ENCODE assay signal across 13 cellular contexts in the genomic region with DNA sequence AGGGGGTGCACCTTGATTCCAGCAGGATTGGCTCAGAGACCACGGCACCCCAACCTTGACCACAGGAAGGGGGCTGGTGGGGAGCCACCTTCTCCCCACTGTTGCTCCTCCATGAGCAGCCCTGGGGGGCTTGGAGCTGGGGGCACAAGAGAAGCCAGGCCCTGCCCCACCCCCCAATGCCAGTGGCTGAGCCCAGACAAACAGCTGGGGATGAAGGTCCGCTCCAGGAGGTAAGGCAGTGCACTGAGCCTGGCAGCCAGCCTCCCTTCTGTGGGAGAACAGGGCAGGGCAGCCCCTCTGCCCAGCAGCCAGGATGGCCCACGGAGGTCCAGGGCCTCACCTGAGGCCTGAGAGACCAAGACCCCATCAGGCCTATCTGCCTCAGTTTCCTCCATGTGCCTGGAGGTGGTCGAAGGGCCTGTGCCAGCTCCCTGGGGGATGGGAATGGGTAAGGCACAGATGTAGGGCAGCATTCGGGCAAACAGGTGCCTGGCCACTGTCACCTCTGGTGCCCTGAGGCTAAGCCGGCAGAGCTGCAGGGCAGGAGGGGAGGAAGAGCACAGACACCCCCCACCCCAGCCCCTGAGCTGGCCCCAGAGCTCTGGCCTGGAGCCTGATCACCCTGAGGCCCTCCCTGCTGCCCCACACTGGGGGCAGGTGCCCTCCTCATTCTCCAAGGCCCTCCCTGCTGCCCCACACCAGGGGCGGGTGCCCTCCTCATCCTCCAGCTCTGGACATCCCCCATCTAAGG. TPM values are rescaled to one million over a fixed set of nuclear protein-coding genes. Genes with fewer than 3 reads are reported as not detected.
DNase-seq lines count a peak whose midpoint lies in the region; ATAC-seq, FAIRE-seq and TF ChIP-seq lines count a peak whose summit lies in the region.
"Had no signal": no experiment of that assay in that cellular context is flagged by ENCODE, and none has a peak within 500 bp of the region (broad histone marks: within the 10 kb centered on the region; RNA-seq: fewer than 3 reads in every experiment).

No MANE protein-coding gene starts in this region.

- intact Hi-C loops in K562 (cut with micrococcal nuclease): no loop called here

- H3K4me1 Mint-ChIP-seq in T-helper 1 cell treated with Interleukin-12 subunit alpha and Interleukin-12 subunit beta and Interleukin-4 antibody, amounts not matched to agents 30 μg/mL and 1 μg/mL, for 36 hours (ENCODE audit: low read depth): peaks cover 73% of the 10 kb centered on the region
- H3K4me1 Mint-ChIP-seq: WTC11 had no signal

- H3K4me2 ChIP-seq in Loucy (ENCODE audit: low read depth, low read length, poor library complexity, severe bottlenecking): peak overlapping the region; percentile 78
- no peak overlapping the region for H3K4me2 ChIP-seq in K562 (ENCODE audit: insufficient read depth, low read length)

- TF ChIP-seq EP300 in K562 (IDR thresholded peaks at IDR 0.05; ENCODE audit: low read length): no peak

- no peak for TF ChIP-seq RAD21 in K562 (CRISPR knock-in tag; conservative IDR thresholded peaks at IDR 0.05 in 1 of 2, IDR thresholded peaks at IDR 0.05 in 1 of 2)

- peaks cover 4% of the 10 kb centered on the region for H4K20me1 ChIP-seq in Loucy (ENCODE audit: insufficient read depth, low read length, poor library complexity, severe bottlenecking)
- H4K20me1 ChIP-seq in K562 (replicated peaks; ENCODE audit: control insufficient read depth, insufficient read depth, low read length): no peaks in the 10 kb centered on the region; the same call in 1 of the 2 replicates

- H3K9ac ChIP-seq in Loucy (ENCODE audit: low read depth, low read length, poor library complexity, severe bottlenecking): peak overlapping the region; percentile 67
- no peak overlapping the region for H3K9ac ChIP-seq in K562 (ENCODE audit: insufficient read depth in 1 of 2, low read depth in 2 of 2, low read length in 2 of 2)

- H3K9me1 ChIP-seq in K562 (ENCODE audit: control insufficient read depth, insufficient read depth, low read length): no peaks in the 10 kb centered on the region

- no peak for ATAC-seq in K562
- ATAC-seq in GM19455 (IDR thresholded peaks at IDR 0.05; ENCODE audit: unreplicated experiment): no peak
- no peak for ATAC-seq in GM18519 (IDR thresholded peaks at IDR 0.05; ENCODE audit: low FRiP score, unreplicated experiment)
- ATAC-seq: gastroesophageal sphincter, WTC11 had no signal

- H2AFZ ChIP-seq in Loucy (ENCODE audit: low read length): no peak overlapping the region
- no peak overlapping the region for H2AFZ ChIP-seq in K562 (ENCODE audit: low read depth, low read length)

- H3K27me3 Mint-ChIP-seq in T-helper 1 cell treated with Interleukin-12 subunit alpha and Interleukin-12 subunit beta and Interleukin-4 antibody, amounts not matched to agents 30 μg/mL and 1 μg/mL, for 36 hours (ENCODE audit: low read depth): no peaks in the 10 kb centered on the region

- H3K4me3 Mint-ChIP-seq in T-helper 1 cell treated with Interleukin-12 subunit alpha and Interleukin-12 subunit beta and Interleukin-4 antibody, amounts not matched to agents 30 μg/mL and 1 μg/mL, for 36 hours: peak overlapping the region; percentile 99
- H3K4me3 Mint-ChIP-seq: WTC11 had no signal

- no peaks in the 10 kb centered on the region for H3K9me2 ChIP-seq in Loucy (replicated peaks; ENCODE audit: low read depth, low read length)

- peak overlapping the region; percentile 58 for H3K4me3 ChIP-seq in Loucy (ENCODE audit: low read length, poor library complexity, severe bottlenecking)
- H3K4me3 ChIP-seq in K562: no peak overlapping the region
- H3K4me3 ChIP-seq in skin epidermis: no peak overlapping the region
- H3K4me3 ChIP-seq: gastroesophageal sphincter had no signal

- TF ChIP-seq CTCF in Loucy (conservative IDR thresholded peaks at IDR 0.05; ENCODE audit: low read length): no peak
- TF ChIP-seq CTCF in K562 (IDR thresholded peaks at IDR 0.05 in 2 of 3, conservative IDR thresholded peaks at IDR 0.05 in 1 of 3; ENCODE audit: insufficient read depth in 2 of 3, low read depth in 1 of 3, low read length in 3 of 3): no peak

- POLR2A ChIA-PET in K562 (lab: Yijun Ruan, JAX): interaction anchor here (0.7 kb wide), 1 partner anchor 111 kb away, joined by 4 read pairs; no protein-coding TSS in a partner anchor

- H3K4me1 ChIP-seq in Loucy (ENCODE audit: insufficient read depth, low read length, poor library complexity, severe bottlenecking) (peaks cover 57% of the 10 kb centered on the region), K562 (replicated peaks in 1 of 2; ENCODE audit: control insufficient read depth in 2 of 2, insufficient read depth in 2 of 2, low read length in 2 of 2) (peaks cover 0 to 44% of the 10 kb centered on the region in 2 experiments; a peak in 2 of 5 replicates)

- no peaks in the 10 kb centered on the region for H3K9me3 Mint-ChIP-seq in T-helper 1 cell treated with Interleukin-12 subunit alpha and Interleukin-12 subunit beta and Interleukin-4 antibody, amounts not matched to agents 30 μg/mL and 1 μg/mL, for 36 hours
- H3K9me3 Mint-ChIP-seq: WTC11 had no signal

- no TSS peak for BruUV-seq in K562 (replicated peaks; lab: Mats Ljungman, UMichigan)

- H3K79me2 ChIP-seq in Loucy (ENCODE audit: insufficient read depth, low read length) (peaks cover 63% of the 10 kb centered on the region), K562 (ENCODE audit: control insufficient read depth, insufficient read depth, low read length) (no peaks in the 10 kb centered on the region)

- 0 out of 2 replicates have a peak, but pooled peaks cover 4% of the 10 kb centered on the region for H3F3A ChIP-seq in Loucy (ENCODE audit: low read depth)

- 29% methylated on average over 7 of the region's 7 CpGs for WGBS in K562 (ENCODE audit: insufficient coverage, low coverage, missing lambda C conversion rate)

- H3K36me3 ChIP-seq in Loucy (ENCODE audit: insufficient read depth, low read length) (peaks cover 7% of the 10 kb centered on the region; the same call in 1 of the 2 replicates), K562 (ENCODE audit: control insufficient read depth, insufficient read depth, low read length) (no peaks in the 10 kb centered on the region)
- H3K36me3 ChIP-seq: gastroesophageal sphincter had no signal

- TF ChIP-seq POLR2A in K562 (conservative IDR thresholded peaks at IDR 0.05): no peak

- peak overlapping the region; percentile 88 for H3K27ac Mint-ChIP-seq in T-helper 1 cell treated with Interleukin-12 subunit alpha and Interleukin-12 subunit beta and Interleukin-4 antibody, amounts not matched to agents 30 μg/mL and 1 μg/mL, for 36 hours

- H3K27me3 ChIP-seq in Loucy (ENCODE audit: insufficient read depth, low read length, poor library complexity, severe bottlenecking): no peaks in the 10 kb centered on the region
- peaks cover 6 to 33% of the 10 kb centered on the region in 2 experiments; a peak in 4 of 5 replicates for H3K27me3 ChIP-seq in K562 (ENCODE audit: control insufficient read depth in 2 of 2, insufficient read depth in 2 of 2, low read length in 2 of 2)

- H3K27ac ChIP-seq in K562 (ENCODE audit: extremely low read depth, low read depth, low read length) (no peak overlapping the region), skin epidermis (peak overlapping the region in 19 of 21 experiments; percentile 1 to 91 (median 73))
- H3K27ac ChIP-seq: 22Rv1 had no signal

- CTCF ChIA-PET in K562 (lab: Yijun Ruan, JAX; ENCODE audit: low intra/inter-chr PET ratio): interaction anchor here (1.3 kb wide), 1 partner anchor 120 kb away, joined by 4 read pairs; no protein-coding TSS in a partner anchor

- H3K9me3 ChIP-seq in Loucy (ENCODE audit: insufficient read depth, low read depth, low read length): no peaks in the 10 kb centered on the region
- no peaks in the 10 kb centered on the region for H3K9me3 ChIP-seq in K562 (replicated peaks; ENCODE audit: control insufficient read depth, insufficient read depth, low read depth, low read length)
- H3K9me3 ChIP-seq: gastroesophageal sphincter had no signal

- in situ Hi-C loops in K562 (cut with MboI): no loop called here

- no peak for FAIRE-seq in K562 (lab: Jason Lieb, UNC)

- H3K36me3 Mint-ChIP-seq in T-helper 1 cell treated with Interleukin-12 subunit alpha and Interleukin-12 subunit beta and Interleukin-4 antibody, amounts not matched to agents 30 μg/mL and 1 μg/mL, for 36 hours (ENCODE audit: low read depth): peaks cover 40% of the 10 kb centered on the region
- H3K36me3 Mint-ChIP-seq: WTC11 had no signal

- no peak for DNase-seq in T-helper 1 cell
- no peak for DNase-seq in K562 (ENCODE audit: extremely low read depth in 1 of 4, low spot score in 3 of 4)
- DNase-seq in NCI-H1930 (lab: John Stamatoyannopoulos, UW): no peak
- DNase-seq: DMS79, NCI-H345 had no signal

RNA-seq across cellular contexts. Expression of gene ITGB2, which starts 7.1 kb away (rescaled TPM):
- 0.69 and 1.4 TPM in 2 replicates for total RNA-seq in K562 (2011; cell fraction: chromatin; rRNA removed; ENCODE audit: low replicate concordance)
- 1.0 and 1.3 TPM in 2 replicates for total RNA-seq in K562 (2011; cell fraction: nucleolus; rRNA removed)
- 0.23 and 0.29 TPM in 2 replicates for total RNA-seq in K562 (2011; cell fraction: nucleoplasm; rRNA removed)
- total RNA-seq in K562 (2014; rRNA removed) (0.78 and 1.0 TPM in 2 replicates), K562 (2014; rRNA removed; fragmentation: Illumina TruSeq; extraction: Trizol) (0.07 and 0.22 TPM in 2 replicates), K562 (2015; rRNA removed; fragmentation: Illumina TruSeq; extraction: Trizol) (0.49 and 0.51 TPM in 2 replicates), K562 (2021) (1.2 and 1.3 TPM in 2 replicates)
- polyA plus RNA-seq in K562 (2011; rRNA removed) (0.20 and 1.6 TPM in 2 replicates), K562 (2014; fragmentation: Illumina TruSeq; extraction: Trizol) (0.24 and 0.25 TPM in 2 replicates), K562 (2014; fragmentation: Nextera tagmentation; extraction: Ambion mirVana) (not detected), K562 (2014; rRNA removed) (0.57 and 0.60 TPM in 2 replicates)
- polyA plus RNA-seq in K562 (2011; cell fraction: cytosol; rRNA removed): 0.33 and 1.3 TPM in 2 replicates
- 2.0 and 3.1 TPM in 2 replicates for polyA plus RNA-seq in K562 (2011; cell fraction: nucleus; rRNA removed)
- polyA plus RNA-seq in K562 (2012): 0.77 and 5.1 TPM in 2 replicates
- polyA minus RNA-seq in K562 (2011; rRNA and poly(A)+ RNA removed): 0.04 and 0.57 TPM in 2 replicates
- 1.0 and 4.8 TPM in 2 replicates for polyA minus RNA-seq in K562 (2011; cell fraction: cytosol; rRNA and poly(A)+ RNA removed)
- polyA minus RNA-seq in K562 (2011; cell fraction: nucleus; rRNA and poly(A)+ RNA removed): 0.27 and 1.8 TPM in 2 replicates

RNA-seq across cellular contexts. Expression of gene SLX9, which starts 26.2 kb away (rescaled TPM):
- total RNA-seq in K562 (2011; cell fraction: chromatin; rRNA removed; ENCODE audit: low replicate concordance): 18.9 and 29.0 TPM in 2 replicates
- total RNA-seq in K562 (2011; cell fraction: nucleolus; rRNA removed): 22.8 and 25.7 TPM in 2 replicates
- 14.8 and 16.0 TPM in 2 replicates for total RNA-seq in K562 (2011; cell fraction: nucleoplasm; rRNA removed)
- total RNA-seq in K562 (2014; rRNA removed) (65.2 and 66.8 TPM in 2 replicates), K562 (2014; rRNA removed; fragmentation: Illumina TruSeq; extraction: Trizol) (11.2 and 14.8 TPM in 2 replicates), K562 (2015; rRNA removed; fragmentation: Illumina TruSeq; extraction: Trizol) (18.5 and 20.3 TPM in 2 replicates), K562 (2021) (71.2 and 75.5 TPM in 2 replicates)
- polyA plus RNA-seq in K562 (2011; rRNA removed) (13.5 and 16.5 TPM in 2 replicates), K562 (2014; fragmentation: Illumina TruSeq; extraction: Trizol) (8.2 and 18.9 TPM in 2 replicates), K562 (2014; fragmentation: Nextera tagmentation; extraction: Ambion mirVana) (1 to 10 TPM; 1.2 to 1.8 TPM), K562 (2014; rRNA removed) (54.4 and 60.2 TPM in 2 replicates)
- 14.3 and 38.6 TPM in 2 replicates for polyA plus RNA-seq in K562 (2011; cell fraction: cytosol; rRNA removed)
- 10.2 and 19.3 TPM in 2 replicates for polyA plus RNA-seq in K562 (2011; cell fraction: nucleus; rRNA removed)
- polyA plus RNA-seq in K562 (2012): 34.2 and 36.9 TPM in 2 replicates
- polyA minus RNA-seq in K562 (2011; rRNA and poly(A)+ RNA removed): 16.0 and 22.8 TPM in 2 replicates
- polyA minus RNA-seq in K562 (2011; cell fraction: cytosol; rRNA and poly(A)+ RNA removed): 25.3 and 31.3 TPM in 2 replicates
- polyA minus RNA-seq in K562 (2011; cell fraction: nucleus; rRNA and poly(A)+ RNA removed): 3.8 and 5.3 TPM in 2 replicates

RNA-seq across cellular contexts. Expression of gene PTTG1IP, which starts 40.1 kb away (rescaled TPM):
- 109 and 139 TPM in 2 replicates for total RNA-seq in K562 (2011; cell fraction: chromatin; rRNA removed; ENCODE audit: low replicate concordance)
- 131 and 151 TPM in 2 replicates for total RNA-seq in K562 (2011; cell fraction: nucleolus; rRNA removed)
- 146 and 174 TPM in 2 replicates for total RNA-seq in K562 (2011; cell fraction: nucleoplasm; rRNA removed)
- total RNA-seq in K562 (2014; rRNA removed) (85.4 and 97.6 TPM in 2 replicates), K562 (2014; rRNA removed; fragmentation: Illumina TruSeq; extraction: Trizol) (65.7 and 66.2 TPM in 2 replicates), K562 (2015; rRNA removed; fragmentation: Illumina TruSeq; extraction: Trizol) (92.9 and 98.7 TPM in 2 replicates), K562 (2021) (99.3 and 99.5 TPM in 2 replicates)
- polyA plus RNA-seq in K562 (2011; rRNA removed) (92.4 and 138 TPM in 2 replicates), K562 (2014; fragmentation: Illumina TruSeq; extraction: Trizol) (77.0 and 77.8 TPM in 2 replicates), K562 (2014; fragmentation: Nextera tagmentation; extraction: Ambion mirVana) (1 to 10 TPM; 5.0 to 9.2 TPM), K562 (2014; rRNA removed) (82.4 and 86.9 TPM in 2 replicates)
- polyA plus RNA-seq in K562 (2011; cell fraction: cytosol; rRNA removed): 79.9 and 115 TPM in 2 replicates
- 69.1 and 123 TPM in 2 replicates for polyA plus RNA-seq in K562 (2011; cell fraction: nucleus; rRNA removed)
- 77.4 and 167 TPM in 2 replicates for polyA plus RNA-seq in K562 (2012)
- 54.1 and 70.2 TPM in 2 replicates for polyA minus RNA-seq in K562 (2011; rRNA and poly(A)+ RNA removed)
- 69.1 and 114 TPM in 2 replicates for polyA minus RNA-seq in K562 (2011; cell fraction: cytosol; rRNA and poly(A)+ RNA removed)
- 17.4 and 40.2 TPM in 2 replicates for polyA minus RNA-seq in K562 (2011; cell fraction: nucleus; rRNA and poly(A)+ RNA removed)
